In the genomic region with DNA sequence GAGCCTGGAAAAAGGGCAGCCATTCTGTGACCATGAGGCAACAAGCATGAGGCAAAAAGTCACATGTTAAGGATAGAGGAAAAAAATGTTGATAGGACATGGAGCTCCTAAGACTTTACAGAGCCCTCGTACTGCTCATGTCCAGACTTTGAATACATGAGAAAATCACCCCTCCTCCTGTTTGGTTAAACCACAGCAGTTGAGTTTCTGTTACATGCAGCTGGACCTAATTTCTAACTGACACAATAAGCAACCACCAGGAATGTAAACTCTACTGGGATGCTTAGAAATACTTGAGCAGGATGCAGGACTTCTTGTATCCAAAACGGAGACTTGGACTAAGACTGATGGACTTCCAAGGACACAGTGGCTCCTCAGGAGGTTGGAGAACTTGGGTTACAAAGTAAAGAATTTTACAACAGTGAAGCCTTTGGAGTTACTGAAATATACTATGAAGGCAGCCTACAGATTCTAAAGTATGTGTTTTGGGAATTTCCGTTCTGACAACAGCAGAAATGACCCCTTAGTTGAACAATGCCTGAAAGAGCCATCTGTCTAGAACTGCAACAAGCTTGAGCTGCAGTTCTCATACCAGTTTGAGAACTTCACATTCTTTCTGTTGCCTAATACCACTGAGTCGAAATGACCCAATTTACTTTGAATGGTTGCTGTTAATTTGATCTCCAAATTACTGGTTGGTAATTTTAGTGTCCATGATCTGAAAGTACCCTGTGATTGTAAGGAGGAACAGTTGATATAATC, we compare ENCODE assay signal across 21 cellular contexts.
DNase-seq lines count a peak whose midpoint lies in the region; TF ChIP-seq lines count a peak whose summit lies in the region.
"Had no signal": no experiment of that assay in that cellular context is flagged by ENCODE, and none has a peak within 500 bp of the region (broad histone marks: within the 10 kb centered on the region; RNA-seq: fewer than 3 reads in every experiment).

No MANE protein-coding gene starts in this region.

- WGBS in adrenal gland, 4 donors, result 65 to 73% (median 72%) methylated on average over 4 of the region's 4 CpGs

- no peaks in the 10 kb centered on the region for H4K20me1 ChIP-seq in Loucy (ENCODE audit: insufficient read depth, low read length, poor library complexity, severe bottlenecking)

- H3F3A ChIP-seq in Loucy (ENCODE audit: low read depth), result no peaks in the 10 kb centered on the region

- H3K9me2 ChIP-seq in Loucy (replicated peaks; ENCODE audit: low read depth, low read length), result no peaks in the 10 kb centered on the region

- H3K4me3 ChIP-seq in Loucy (ENCODE audit: low read length, poor library complexity, severe bottlenecking) (no peak overlapping the region), skeletal muscle cell (ENCODE audit: low read depth, low read length) (no peak overlapping the region), adrenal gland (no peak overlapping the region)
- H3K4me3 ChIP-seq: cardiac muscle cell, hepatocyte, lung, ovary, SK-N-MC had no signal

- no peak overlapping the region for H3K9ac ChIP-seq in Loucy (ENCODE audit: low read depth, low read length, poor library complexity, severe bottlenecking)

- H3K27ac ChIP-seq in adrenal gland, result no peak overlapping the region
- H3K27ac ChIP-seq: C4-2B, cardiac muscle cell, hepatocyte, ovary, SK-N-MC had no signal

- in situ Hi-C loops in KBM-7 (cut with MboI; ENCODE audit: low pct_unique_long_range_greater_than_20kb, low sequenced_read_pairs), result no loop called here

- H3K36me3 ChIP-seq in Loucy (ENCODE audit: insufficient read depth, low read length), result no peaks in the 10 kb centered on the region
- H3K36me3 ChIP-seq in adrenal gland (replicated peaks in 1 of 2), result no peaks in the 10 kb centered on the region
- H3K36me3 ChIP-seq: cardiac muscle cell, ovary had no signal

- TF ChIP-seq CTCF in Loucy (conservative IDR thresholded peaks at IDR 0.05; ENCODE audit: low read length), result no peak
- no peak for TF ChIP-seq CTCF in adrenal gland (IDR thresholded peaks at IDR 0.05)

- H3K4me2 ChIP-seq in Loucy (ENCODE audit: low read depth, low read length, poor library complexity, severe bottlenecking), result no peak overlapping the region
- H3K4me2 ChIP-seq: hepatocyte had no signal

- H3K9me3 ChIP-seq in Loucy (ENCODE audit: insufficient read depth, low read depth, low read length) (0 out of 2 replicates have a peak, but pooled peaks cover 9% of the 10 kb centered on the region), adrenal gland (replicated peaks in 1 of 3) (peaks cover 0 to 5% (median 0%) of the 10 kb centered on the region in 3 donors)
- H3K9me3 ChIP-seq: ovary had no signal

- TF ChIP-seq POLR2A in adrenal gland (IDR thresholded peaks at IDR 0.05), result no peak

- peak; percentile 65 for DNase-seq in GM03348 (ENCODE audit: low spot score)
- peak; percentile 37 for DNase-seq in epidermal melanocyte (ENCODE audit: insufficient read length, low spot score)
- DNase-seq in skeletal muscle cell (ENCODE audit: low read depth), result peak; percentile 35
- no peak for DNase-seq in adrenal gland
- DNase-seq in KBM-7, result no peak
- DNase-seq in posterior cingulate gyrus, result no peak
- DNase-seq: activated CD8-positive, alpha-beta memory T cell treated with anti-CD3 and anti-CD28 coated beads for 24 hours; activated T-cell treated with anti-CD3 and anti-CD28 coated beads, Interleukin-2, amount 50 U/mL, for 72 hours; DMS153; islet precursor cell; naive B cell; NCI-H82; ovary; stimulated activated CD4-positive, alpha-beta T cell treated with anti-CD3 and anti-CD28 coated beads, Interleukin-2, amount 100 ng/mL, for 48 hours; T1000 had no signal

- no peaks in the 10 kb centered on the region for H3K79me2 ChIP-seq in Loucy (ENCODE audit: insufficient read depth, low read length)
- H3K79me2 ChIP-seq: hepatocyte had no signal

- intact Hi-C loops in adrenal gland (cut with DNase I) (no loop called here), posterior cingulate gyrus (cut with DNase I) (no loop called here)

- peak overlapping the region; percentile 32; the same call in 1 of the 2 replicates for H2AFZ ChIP-seq in Loucy (ENCODE audit: low read length)
- H2AFZ ChIP-seq: hepatocyte had no signal

- H3K4me1 ChIP-seq in Loucy (ENCODE audit: insufficient read depth, low read length, poor library complexity, severe bottlenecking) (peaks cover 33% of the 10 kb centered on the region), adrenal gland (replicated peaks in 1 of 2) (peaks cover 0 to 2% of the 10 kb centered on the region in 2 donors)

- H3K27me3 ChIP-seq in Loucy (ENCODE audit: insufficient read depth, low read length, poor library complexity, severe bottlenecking) (no peaks in the 10 kb centered on the region), adrenal gland (no peaks in the 10 kb centered on the region)
- H3K27me3 ChIP-seq: cardiac muscle cell, hepatocyte, ovary had no signal

Comparison
In these comparisons a context has a peak if more than half of its experiments do, and no peak if none do; other contexts are left out.
1. DNase-seq: peak in GM03348 (single experiment), epidermal melanocyte (single experiment) and skeletal muscle cell (single experiment); none in adrenal gland (0 of 7), KBM-7 (single experiment) and posterior cingulate gyrus (0 of 10).